In genomic region chr9:5628530-5629311, GRCh38 we compare ENCODE assay signal across 8 cellular contexts. TPM values are rescaled to one million over a fixed set of nuclear protein-coding genes. Genes with fewer than 3 reads are reported as not detected.
A peak's percentile ranks its signal among the peaks of the same experiment; 100 is the strongest.
DNase-seq lines count a peak whose midpoint lies in the region; ATAC-seq lines count a peak whose summit lies in the region.

RIC1 (plus strand) TSS chr9:5629107; CDS start chr9:5629310, 203 bp downstream.

- ATAC-seq in GM18873 (IDR thresholded peaks at IDR 0.05; ENCODE audit: low FRiP score, unreplicated experiment): peak; percentile 43
- ATAC-seq in HG03139 (IDR thresholded peaks at IDR 0.05; ENCODE audit: unreplicated experiment): peak; percentile 51

- H3K27ac ChIP-seq in caudate nucleus (ENCODE audit: low read depth, low read length): peak within 1 kb of the TSS; percentile 96

- peaks cover 42 to 63% of the 10 kb centered on the region in 2 donors for H3K4me1 Mint-ChIP-seq in immature natural killer cell

- peak within 1 kb of the TSS; percentile 89 to 97 (median 96) for H3K27ac Mint-ChIP-seq in immature natural killer cell

- H3K27me3 Mint-ChIP-seq in immature natural killer cell (ENCODE audit: low read depth in 3 of 3): peaks cover 10 to 15% (median 10%) of the 10 kb centered on the region in 3 donors

- no peaks in the 10 kb centered on the region for H3K9me3 Mint-ChIP-seq in immature natural killer cell

- peak within 1 kb of the TSS; percentile 95 to 99 (median 98) for H3K4me3 Mint-ChIP-seq in immature natural killer cell

- H3K36me3 Mint-ChIP-seq in immature natural killer cell: no peaks in the 10 kb centered on the region

- DNase-seq in AG08395 (ENCODE audit: low spot score) (peak; percentile 97), NCI-H2227 treated with DMSO at 0.1 percent for 48 hours (lab: John Stamatoyannopoulos, UW) (peak; percentile 91), caudate nucleus (lab: John Stamatoyannopoulos, UW) (peak in 60 of 61 donors; percentile 60 to 99 (median 88)), immature natural killer cell (peak; percentile 94), smooth muscle cell of the brain vasculature (ENCODE audit: low read depth, low spot score) (peak; percentile 83)
- peak; percentile 67 to 87 (median 78) for DNase-seq in activated CD4-positive, CD25-positive, alpha-beta regulatory T cell (lab: John Stamatoyannopoulos, UW)

RNA-seq across cellular contexts. Expression of gene RIC1, which starts in this region (rescaled TPM):
- 1 to 10 TPM; 4.9 to 6.3 (median 5.2) TPM for polyA plus RNA-seq in immature natural killer cell

Comparison
In these comparisons a context has a peak if more than half of its experiments do, and no peak if none do; other contexts are left out.
1. Peak in every context shown above with its lines: DNase-seq, ATAC-seq and H3K27ac ChIP-seq.